In the genomic region with DNA sequence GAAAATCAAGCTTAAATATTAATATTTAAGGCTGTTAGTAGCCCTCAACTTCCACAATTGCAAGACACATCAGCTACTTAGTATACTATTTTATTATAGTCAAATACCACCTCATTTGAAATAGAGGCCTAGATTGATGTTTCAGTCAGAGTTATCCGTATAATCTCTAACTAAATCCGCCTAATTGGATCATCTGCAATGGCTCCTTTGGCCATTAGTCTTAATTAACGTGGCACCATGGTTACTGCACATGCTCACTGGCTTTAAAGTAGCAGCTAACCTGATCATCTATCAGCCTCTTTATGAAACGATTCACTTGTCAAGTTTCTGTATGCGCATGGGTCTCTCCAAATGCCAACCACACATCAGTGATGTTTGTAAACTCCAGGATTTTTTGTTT, we compare ENCODE assay signal across 25 cellular contexts.
"Had no signal": no experiment of that assay in that cellular context is flagged by ENCODE, and none has a peak within 500 bp of the region (broad histone marks: within the 10 kb centered on the region; RNA-seq: fewer than 3 reads in every experiment).

No MANE protein-coding gene starts in this region.

- H3K27me3 ChIP-seq: dorsolateral prefrontal cortex, gastrocnemius medialis, heart left ventricle, hepatocyte, spleen, testis, tibial artery had no signal

- H3K9me3 ChIP-seq: gastrocnemius medialis, heart left ventricle, lower lobe of right lung, prostate gland, testis, tibial artery had no signal

- DNase-seq: dorsolateral prefrontal cortex; effector CD4-positive, alpha-beta T cell; endodermal cell; foreskin fibroblast; gastrocnemius medialis; heart left ventricle; left cardiac atrium; left ventricle myocardium superior; lower lobe of right lung; naive thymus-derived CD8-positive, alpha-beta T cell; nephron progenitor cell; nucleus accumbens; right cardiac atrium; spleen; stimulated activated CD4-positive, alpha-beta T cell treated with anti-CD3 and anti-CD28 coated beads, Interleukin-4, amount 100 ng/mL, for 4 hours; stimulated activated naive CD8-positive, alpha-beta T cell treated with anti-CD3 and anti-CD28 coated beads, Interleukin-15, Interleukin-2, amounts not matched to agents 100 U/mL and 50 U/mL, for 24 hours; substantia nigra; testis; tibial artery had no signal

- H3K27ac ChIP-seq: dorsolateral prefrontal cortex, epithelial cell of prostate, gastrocnemius medialis, heart left ventricle, hepatocyte, lower lobe of right lung, prostate gland, skin epidermis, spleen, testis, tibial artery had no signal

- H3K4me1 ChIP-seq: gastrocnemius medialis, spleen, testis, tibial artery had no signal

- H3K4me3 ChIP-seq: dorsolateral prefrontal cortex, gastrocnemius medialis, heart left ventricle, hepatocyte, lower lobe of right lung, prostate gland, skin epidermis, spleen, testis, tibial artery had no signal

- ATAC-seq: esophagus mucosa; gastrocnemius medialis; heart left ventricle; left cardiac atrium; left ventricle myocardium superior; lower lobe of right lung; naive thymus-derived CD8-positive, alpha-beta T cell; right cardiac atrium; stimulated activated memory B cell treated with anti-CD40 and anti-IgM and Interleukin-4, amounts not matched to agents 10 μg/mL and 1 μg/mL and 100 μg/mL, for 72 hours; stimulated activated naive CD8-positive, alpha-beta T cell treated with anti-CD3 and anti-CD28 coated beads, Interleukin-15, Interleukin-2, amounts not matched to agents 100 U/mL and 50 U/mL, for 24 hours had no signal

- H3K36me3 ChIP-seq: gastrocnemius medialis, heart left ventricle, lower lobe of right lung, prostate gland, spleen, tibial artery had no signal
